Comparison of ENCODE assay signal across 24 cellular contexts in genomic region chr4:113919145-113919544, GRCh38.
"Had no signal": no experiment of that assay in that cellular context is flagged by ENCODE, and none has a peak within 500 bp of the region (broad histone marks: within the 10 kb centered on the region; RNA-seq: fewer than 3 reads in every experiment).

No MANE protein-coding gene starts in this region.

- H3K4me3 Mint-ChIP-seq: activated CD4-positive, alpha-beta T cell treated with anti-CD3 and anti-CD28 coated beads, Interleukin-2, amount 10 ng/mL, durations not matched to agents 7 days and 5 days; activated CD8-positive, alpha-beta memory T cell treated with anti-CD3 and anti-CD28 coated beads, Interleukin-2, amount 10 ng/mL, durations not matched to agents 7 days and 5 days; activated CD8-positive, alpha-beta T cell treated with anti-CD3 and anti-CD28 coated beads for 36 hours; activated T-helper 1 cell treated with anti-CD3 and anti-CD28 coated beads, Interleukin-12 subunit alpha, Interleukin-12 subunit beta, Interleukin-2, Interleukin-4 antibody, amounts not matched to agents 30 ng/mL and 10 ng/mL and 1 ng/mL, durations not matched to agents 14 hours and 24 hours and 36 hours; central memory CD8-positive, alpha-beta T cell; memory B cell; nephron progenitor cell; stimulated activated effector memory CD8-positive, alpha-beta T cell treated with anti-CD3 and anti-CD28 coated beads, Interleukin-12 subunit alpha, Interleukin-12 subunit beta, amount 100 ng/mL, for 72 hours; stimulated activated naive CD8-positive, alpha-beta T cell treated with anti-CD3 and anti-CD28 coated beads, Interleukin-15, amount 100 ng/mL, for 72 hours had no signal

- H3K4me1 Mint-ChIP-seq: activated CD4-positive, alpha-beta T cell treated with anti-CD3 and anti-CD28 coated beads, Interleukin-2, amount 10 ng/mL, durations not matched to agents 7 days and 5 days; central memory CD8-positive, alpha-beta T cell; memory B cell had no signal

- ATAC-seq: activated CD8-positive, alpha-beta memory T cell treated with anti-CD3 and anti-CD28 coated beads, Interleukin-2, amount 10 ng/mL, durations not matched to agents 7 days and 5 days; activated CD8-positive, alpha-beta T cell treated with anti-CD3 and anti-CD28 coated beads for 36 hours; activated naive CD4-positive, alpha-beta T cell treated with anti-CD3 and anti-CD28 coated beads, Interleukin-2, amount 50 U/mL, for 72 hours; heart left ventricle; left cardiac atrium; right lobe of liver; stimulated activated effector memory CD8-positive, alpha-beta T cell treated with anti-CD3 and anti-CD28 coated beads, Interleukin-12 subunit alpha, Interleukin-12 subunit beta, amount 100 ng/mL, for 72 hours; stimulated activated naive CD8-positive, alpha-beta T cell treated with anti-CD3 and anti-CD28 coated beads, Interleukin-15, amount 100 ng/mL, for 72 hours had no signal

- H3K36me3 Mint-ChIP-seq: activated CD8-positive, alpha-beta memory T cell treated with anti-CD3 and anti-CD28 coated beads, Interleukin-2, amount 10 ng/mL, durations not matched to agents 7 days and 5 days; activated naive CD4-positive, alpha-beta T cell treated with anti-CD3 and anti-CD28 coated beads, Interleukin-2, amount 50 U/mL, for 72 hours; memory B cell; stimulated activated effector memory CD8-positive, alpha-beta T cell treated with anti-CD3 and anti-CD28 coated beads, Interleukin-12 subunit alpha, Interleukin-12 subunit beta, amount 100 ng/mL, for 72 hours had no signal

- H3K4me3 ChIP-seq: heart left ventricle, right lobe of liver, tibial artery had no signal

- H3K27me3 ChIP-seq: heart left ventricle, right lobe of liver, tibial artery had no signal

- H3K9me3 ChIP-seq: heart left ventricle, right lobe of liver, tibial artery had no signal

- H3K36me3 ChIP-seq: heart left ventricle, right lobe of liver, tibial artery, WERI-Rb-1 had no signal

- H3K27ac ChIP-seq: heart left ventricle, right lobe of liver, tibial artery, WERI-Rb-1 had no signal

- H3K9me3 Mint-ChIP-seq: activated CD4-positive, alpha-beta T cell treated with anti-CD3 and anti-CD28 coated beads, Interleukin-2, amount 10 ng/mL, durations not matched to agents 7 days and 5 days; activated CD8-positive, alpha-beta T cell treated with anti-CD3 and anti-CD28 coated beads for 36 hours; activated naive CD4-positive, alpha-beta T cell treated with anti-CD3 and anti-CD28 coated beads, Interleukin-2, amount 50 U/mL, for 72 hours; activated T-helper 1 cell treated with anti-CD3 and anti-CD28 coated beads, Interleukin-12 subunit alpha, Interleukin-12 subunit beta, Interleukin-2, Interleukin-4 antibody, amounts not matched to agents 30 ng/mL and 10 ng/mL and 1 ng/mL, durations not matched to agents 14 hours and 24 hours and 36 hours; central memory CD8-positive, alpha-beta T cell; memory B cell; nephron progenitor cell; stimulated activated effector memory CD8-positive, alpha-beta T cell treated with anti-CD3 and anti-CD28 coated beads, Interleukin-12 subunit alpha, Interleukin-12 subunit beta, amount 100 ng/mL, for 72 hours; stimulated activated naive CD8-positive, alpha-beta T cell treated with anti-CD3 and anti-CD28 coated beads, Interleukin-15, amount 100 ng/mL, for 72 hours had no signal

- H3K27me3 Mint-ChIP-seq: activated CD4-positive, alpha-beta T cell treated with anti-CD3 and anti-CD28 coated beads, Interleukin-2, amount 10 ng/mL, durations not matched to agents 7 days and 5 days; activated CD8-positive, alpha-beta memory T cell treated with anti-CD3 and anti-CD28 coated beads, Interleukin-2, amount 10 ng/mL, durations not matched to agents 7 days and 5 days; activated CD8-positive, alpha-beta T cell treated with anti-CD3 and anti-CD28 coated beads for 36 hours; central memory CD8-positive, alpha-beta T cell; stimulated activated naive CD8-positive, alpha-beta T cell treated with anti-CD3 and anti-CD28 coated beads, Interleukin-15, amount 100 ng/mL, for 72 hours had no signal

- H3K27ac Mint-ChIP-seq: activated CD4-positive, alpha-beta T cell treated with anti-CD3 and anti-CD28 coated beads, Interleukin-2, amount 10 ng/mL, durations not matched to agents 7 days and 5 days; activated CD8-positive, alpha-beta memory T cell treated with anti-CD3 and anti-CD28 coated beads, Interleukin-2, amount 10 ng/mL, durations not matched to agents 7 days and 5 days; activated CD8-positive, alpha-beta T cell treated with anti-CD3 and anti-CD28 coated beads for 36 hours; activated T-helper 1 cell treated with anti-CD3 and anti-CD28 coated beads, Interleukin-12 subunit alpha, Interleukin-12 subunit beta, Interleukin-2, Interleukin-4 antibody, amounts not matched to agents 30 ng/mL and 10 ng/mL and 1 ng/mL, durations not matched to agents 14 hours and 24 hours and 36 hours; memory B cell; nephron progenitor cell; stimulated activated effector memory CD8-positive, alpha-beta T cell treated with anti-CD3 and anti-CD28 coated beads, Interleukin-12 subunit alpha, Interleukin-12 subunit beta, amount 100 ng/mL, for 72 hours; stimulated activated naive CD8-positive, alpha-beta T cell treated with anti-CD3 and anti-CD28 coated beads, Interleukin-15, amount 100 ng/mL, for 72 hours had no signal

- DNase-seq: activated CD4-positive, alpha-beta T cell treated with anti-CD3 and anti-CD28 coated beads, Interleukin-2, amount 10 ng/mL, durations not matched to agents 7 days and 5 days; activated CD4-positive, CD25-positive, alpha-beta regulatory T cell treated with anti-CD3 and anti-CD28 coated beads, Interleukin-2, amount 50 U/mL, for 72 hours; activated CD8-positive, alpha-beta memory T cell treated with anti-CD3 and anti-CD28 coated beads, Interleukin-2, amount 10 ng/mL, durations not matched to agents 7 days and 5 days; activated CD8-positive, alpha-beta T cell treated with anti-CD3 and anti-CD28 coated beads for 36 hours; activated gamma-delta T cell treated with Interleukin-2 at 50 U/mL for 16 hours; aorta; cortex of kidney; effector CD4-positive, alpha-beta T cell; heart left ventricle; left cardiac atrium; nephron progenitor cell; nucleus accumbens; posterior cingulate gyrus; right lobe of liver; small intestine; stimulated activated CD4-positive, alpha-beta T cell treated with anti-CD3 and anti-CD28 coated beads, Interleukin-2, amount 100 ng/mL, for 24 hours; stimulated activated naive CD8-positive, alpha-beta T cell treated with anti-CD3 and anti-CD28 coated beads, Interleukin-15, amount 100 ng/mL, for 72 hours; tibial artery; WERI-Rb-1 had no signal
